ENCODE assay signal across 15 cellular contexts in the genomic region with DNA sequence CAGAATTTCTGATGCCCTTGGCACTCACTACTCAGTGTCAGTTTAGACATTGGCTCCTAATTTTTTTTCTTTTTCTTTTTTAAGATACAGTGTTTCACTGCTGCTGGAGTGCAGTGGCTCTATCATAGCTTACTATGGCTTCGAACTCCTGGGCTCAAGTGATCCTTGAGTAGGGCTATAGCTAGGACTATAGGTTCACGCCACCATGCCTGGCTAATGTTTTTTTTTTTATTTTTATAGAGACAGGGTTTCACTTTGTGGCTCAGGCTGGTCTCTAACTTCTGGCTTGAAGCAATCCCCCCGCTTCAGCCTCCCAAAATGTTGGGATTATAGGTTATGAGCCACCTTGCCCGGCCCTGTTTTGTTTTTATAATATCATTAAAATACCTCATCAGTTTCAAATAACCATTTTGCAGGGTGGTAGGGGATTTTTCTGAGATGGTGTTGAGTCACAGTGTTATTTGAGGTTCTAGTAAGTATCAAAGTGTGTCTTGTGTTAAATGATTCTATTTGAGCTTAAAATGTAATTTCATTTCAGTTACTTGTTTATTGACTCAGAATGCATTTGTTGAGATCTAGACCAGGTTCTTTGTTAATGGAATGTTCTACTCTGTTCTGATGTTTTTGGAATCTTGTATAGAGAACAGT. TPM values are rescaled to one million over a fixed set of nuclear protein-coding genes. Genes with fewer than 3 reads are reported as not detected.
DNase-seq lines count a peak whose midpoint lies in the region; ATAC-seq and TF ChIP-seq lines count a peak whose summit lies in the region.
"Had no signal": no experiment of that assay in that cellular context is flagged by ENCODE, and none has a peak within 500 bp of the region (broad histone marks: within the 10 kb centered on the region; RNA-seq: fewer than 3 reads in every experiment).

No MANE protein-coding gene starts in this region.

- H3K27me3 ChIP-seq in endocrine pancreas (ENCODE audit: control insufficient read depth, insufficient read depth, low read length) (no peaks in the 10 kb centered on the region), gastrocnemius medialis (no peaks in the 10 kb centered on the region)
- H3K27me3 ChIP-seq: dorsolateral prefrontal cortex had no signal

- peaks cover 12% of the 10 kb centered on the region for H3K36me3 Mint-ChIP-seq in activated CD4-positive, alpha-beta T cell treated with anti-CD3 and anti-CD28 coated beads for 36 hours (ENCODE audit: low read depth)

- H3K4me3 Mint-ChIP-seq in activated CD4-positive, alpha-beta T cell treated with anti-CD3 and anti-CD28 coated beads for 36 hours: no peak overlapping the region
- H3K4me3 Mint-ChIP-seq: neural crest cell, type B pancreatic cell had no signal

- peaks cover 33% of the 10 kb centered on the region for H3K4me1 Mint-ChIP-seq in activated CD4-positive, alpha-beta T cell treated with anti-CD3 and anti-CD28 coated beads for 36 hours

- H3K27me3 Mint-ChIP-seq in activated CD4-positive, alpha-beta T cell treated with anti-CD3 and anti-CD28 coated beads for 36 hours: no peaks in the 10 kb centered on the region
- H3K27me3 Mint-ChIP-seq: type B pancreatic cell had no signal

- POLR2A ChIA-PET in activated CD4-positive, alpha-beta T cell treated with anti-CD3 and anti-CD28 coated beads for 36 hours (lab: Charles Lee): no interaction called here

- intact Hi-C loops in activated CD4-positive, alpha-beta T cell treated with anti-CD3 and anti-CD28 coated beads for 36 hours (cut with DNase I, micrococcal nuclease): no loop called here
- intact Hi-C loops in gastrocnemius medialis (cut with DNase I; ENCODE audit: low total_unique reads): no loop called here

- TF ChIP-seq CTCF in gastrocnemius medialis (IDR thresholded peaks at IDR 0.05 in 4 of 5, conservative IDR thresholded peaks at IDR 0.05 in 1 of 5): no peak

- H3K9me3 Mint-ChIP-seq in activated CD4-positive, alpha-beta T cell treated with anti-CD3 and anti-CD28 coated beads for 36 hours (ENCODE audit: low read depth): no peaks in the 10 kb centered on the region
- H3K9me3 Mint-ChIP-seq: neural crest cell, type B pancreatic cell had no signal

- no peak overlapping the region for H3K9ac ChIP-seq in endocrine pancreas (ENCODE audit: control insufficient read depth, insufficient read depth, low read length)

- H3K27ac ChIP-seq in gastrocnemius medialis: peak overlapping the region; percentile 10 to 100 (median 34)
- H3K27ac ChIP-seq: dorsolateral prefrontal cortex had no signal

- H3K4me1 ChIP-seq in endocrine pancreas (ENCODE audit: control insufficient read depth, insufficient read depth, low read length): peaks cover 12% of the 10 kb centered on the region
- peaks cover 57 to 66% of the 10 kb centered on the region in 2 donors for H3K4me1 ChIP-seq in gastrocnemius medialis

- in situ Hi-C loops in gastrocnemius medialis (cut with MboI; ENCODE audit: low sequenced_read_pairs in 4 of 4): loop anchor here in 3 of 4 donors (10.0 to 25.0 kb wide), 3 partner anchors 266 to 441 kb away; no protein-coding TSS in a partner anchor

- H3K9me3 ChIP-seq in endocrine pancreas (ENCODE audit: control insufficient read depth, low read length): no peaks in the 10 kb centered on the region
- no peaks in the 10 kb centered on the region for H3K9me3 ChIP-seq in gastrocnemius medialis

- H3K36me3 ChIP-seq in endocrine pancreas (ENCODE audit: control insufficient read depth, insufficient read depth, low read length): no peaks in the 10 kb centered on the region
- peaks cover 0 to 4% of the 10 kb centered on the region in 2 donors for H3K36me3 ChIP-seq in gastrocnemius medialis

- no peak overlapping the region for H3K27ac Mint-ChIP-seq in activated CD4-positive, alpha-beta T cell treated with anti-CD3 and anti-CD28 coated beads for 36 hours
- H3K27ac Mint-ChIP-seq: type B pancreatic cell had no signal

- CTCF ChIA-PET in activated CD4-positive, alpha-beta T cell treated with anti-CD3 and anti-CD28 coated beads for 36 hours (lab: Charles Lee): no interaction called here

- ATAC-seq in activated CD4-positive, alpha-beta T cell treated with anti-CD3 and anti-CD28 coated beads for 36 hours: peak; percentile 79
- ATAC-seq in HG02610 (IDR thresholded peaks at IDR 0.05; ENCODE audit: unreplicated experiment) (peak; percentile 68), gastrocnemius medialis (no peak)
- ATAC-seq: left colon had no signal

- H3K4me3 ChIP-seq in endocrine pancreas (ENCODE audit: control insufficient read depth, insufficient read depth, low read length) (peak overlapping the region; percentile 10), gastrocnemius medialis (no peak overlapping the region)
- H3K4me3 ChIP-seq: dorsolateral prefrontal cortex had no signal

- no peak for DNase-seq in activated CD4-positive, alpha-beta T cell treated with anti-CD3 and anti-CD28 coated beads for 36 hours
- DNase-seq in activated CD4-positive, alpha-beta T cell treated with anti-CD3 and anti-CD28 coated beads for 48 hours: no peak
- no peak for DNase-seq in gastrocnemius medialis
- no peak for DNase-seq in NCI-H2029 treated with DMSO at 0.1 percent for 48 hours (lab: John Stamatoyannopoulos, UW)
- no peak for DNase-seq in nucleus accumbens (lab: John Stamatoyannopoulos, UW)
- no peak for DNase-seq in NCI-H146 (lab: John Stamatoyannopoulos, UW)
- DNase-seq: amygdala, COR-L47, dorsolateral prefrontal cortex, left colon, T-helper 9 cell had no signal

- TF ChIP-seq POLR2A in gastrocnemius medialis (IDR thresholded peaks at IDR 0.05): no peak

RNA-seq across cellular contexts. Expression of a gene that starts 7.0 kb away (rescaled TPM):
- 10 to 100 TPM; 10.5 to 14.2 TPM for total RNA-seq in activated CD4-positive, alpha-beta T cell treated with anti-CD3 and anti-CD28 coated beads for 36 hours
- total RNA-seq in gastrocnemius medialis: 100 to 1,000 TPM in 1 of 4 donors, 10 to 100 TPM in 3; 42.5 to 110 (median 74.2) TPM

Comparison
In these comparisons a context has a peak if more than half of its experiments do, and no peak if none do; other contexts are left out.
1. ATAC-seq: peak in activated CD4-positive, alpha-beta T cell treated with anti-CD3 and anti-CD28 coated beads for 36 hours (single experiment) and HG02610 (single experiment); none in gastrocnemius medialis (0 of 2).